In genomic region chr18:48656176-48656575, GRCh38 we compare ENCODE assay signal across 15 cellular contexts.
"Had no signal": no experiment of that assay in that cellular context is flagged by ENCODE, and none has a peak within 500 bp of the region (broad histone marks: within the 10 kb centered on the region; RNA-seq: fewer than 3 reads in every experiment).

No MANE protein-coding gene starts in this region.

- H3K36me3 Mint-ChIP-seq: activated naive CD8-positive, alpha-beta T cell treated with anti-CD3 and anti-CD28 coated beads for 36 hours had no signal

- H3K4me3 Mint-ChIP-seq: activated CD4-positive, alpha-beta T cell treated with anti-CD3 and anti-CD28 coated beads, Interleukin-2, amount 10 ng/mL, durations not matched to agents 7 days and 5 days; activated CD8-positive, alpha-beta T cell treated with anti-CD3 and anti-CD28 coated beads, Interleukin-2, amount 10 ng/mL, durations not matched to agents 7 days and 5 days; activated naive CD8-positive, alpha-beta T cell treated with anti-CD3 and anti-CD28 coated beads for 36 hours; activated T-helper 17 cell treated with anti-CD3 and anti-CD28 coated beads, Interleukin-2, amount 50 U/mL, for 72 hours had no signal

- H3K9me3 ChIP-seq: sigmoid colon, upper lobe of right lung had no signal

- H3K27me3 Mint-ChIP-seq: activated naive CD8-positive, alpha-beta T cell treated with anti-CD3 and anti-CD28 coated beads for 36 hours; activated T-helper 17 cell treated with anti-CD3 and anti-CD28 coated beads, Interleukin-2, amount 50 U/mL, for 72 hours had no signal

- FAIRE-seq: frontal cortex had no signal

- H3K27ac Mint-ChIP-seq: activated CD4-positive, alpha-beta T cell treated with anti-CD3 and anti-CD28 coated beads, Interleukin-2, amount 10 ng/mL, durations not matched to agents 7 days and 5 days; activated CD8-positive, alpha-beta T cell treated with anti-CD3 and anti-CD28 coated beads, Interleukin-2, amount 10 ng/mL, durations not matched to agents 7 days and 5 days; activated naive CD8-positive, alpha-beta T cell treated with anti-CD3 and anti-CD28 coated beads for 36 hours; activated T-helper 17 cell treated with anti-CD3 and anti-CD28 coated beads, Interleukin-2, amount 50 U/mL, for 72 hours had no signal

- H3K4me1 ChIP-seq: upper lobe of right lung had no signal

- H3K4me3 ChIP-seq: sigmoid colon, upper lobe of right lung had no signal

- H3K36me3 ChIP-seq: sigmoid colon, upper lobe of right lung had no signal

- DNase-seq: activated CD4-positive, alpha-beta T cell treated with anti-CD3 and anti-CD28 coated beads, Interleukin-2, amount 10 ng/mL, durations not matched to agents 7 days and 5 days; activated CD8-positive, alpha-beta T cell treated with anti-CD3 and anti-CD28 coated beads, Interleukin-2, amount 10 ng/mL, durations not matched to agents 7 days and 5 days; activated naive CD4-positive, alpha-beta T cell; activated naive CD8-positive, alpha-beta T cell treated with anti-CD3 and anti-CD28 coated beads for 36 hours; dermis blood vessel endothelial cell; effector memory CD4-positive, alpha-beta T cell; stimulated activated CD4-positive, alpha-beta T cell treated with anti-CD3 and anti-CD28 coated beads, Interleukin-2, amount 100 ng/mL, for 48 hours; stimulated activated CD8-positive, alpha-beta memory T cell treated with anti-CD3 and anti-CD28 coated beads, Interleukin-4, amount 100 ng/mL, for 48 hours; stimulated activated naive CD4-positive, alpha-beta T cell; upper lobe of right lung had no signal

- H3K27ac ChIP-seq: upper lobe of right lung, VCaP had no signal

- H3K4me1 Mint-ChIP-seq: activated CD4-positive, alpha-beta T cell treated with anti-CD3 and anti-CD28 coated beads, Interleukin-2, amount 10 ng/mL, durations not matched to agents 7 days and 5 days; activated naive CD8-positive, alpha-beta T cell treated with anti-CD3 and anti-CD28 coated beads for 36 hours; activated T-helper 17 cell treated with anti-CD3 and anti-CD28 coated beads, Interleukin-2, amount 50 U/mL, for 72 hours had no signal

- ATAC-seq: activated CD4-positive, CD25-positive, alpha-beta regulatory T cell treated with anti-CD3 and anti-CD28 coated beads, Interleukin-2, amount 50 U/mL, for 24 hours; activated CD8-positive, alpha-beta T cell treated with anti-CD3 and anti-CD28 coated beads, Interleukin-2, amount 10 ng/mL, durations not matched to agents 7 days and 5 days; activated T-helper 17 cell treated with anti-CD3 and anti-CD28 coated beads, Interleukin-2, amount 50 U/mL, for 72 hours had no signal

- H3K9me3 Mint-ChIP-seq: activated CD4-positive, alpha-beta T cell treated with anti-CD3 and anti-CD28 coated beads, Interleukin-2, amount 10 ng/mL, durations not matched to agents 7 days and 5 days; activated T-helper 17 cell treated with anti-CD3 and anti-CD28 coated beads, Interleukin-2, amount 50 U/mL, for 72 hours had no signal

- H3K27me3 ChIP-seq: sigmoid colon, upper lobe of right lung had no signal
